In genomic region chr18:7603259-7604000, GRCh38 we compare ENCODE assay signal across 22 cellular contexts. TPM values are rescaled to one million over a fixed set of nuclear protein-coding genes. Genes with fewer than 3 reads are reported as not detected.
DNase-seq lines count a peak whose midpoint lies in the region; FAIRE-seq and TF ChIP-seq lines count a peak whose summit lies in the region.
"Had no signal": no experiment of that assay in that cellular context is flagged by ENCODE, and none has a peak within 500 bp of the region (broad histone marks: within the 10 kb centered on the region; RNA-seq: fewer than 3 reads in every experiment).

No MANE protein-coding gene starts in this region.

- no peak overlapping the region for H2BK5ac ChIP-seq in H9 (ENCODE audit: insufficient read length, low read length)

- H2AK5ac ChIP-seq in H9 (ENCODE audit: insufficient read length, low read length) = no peak overlapping the region

- H3K4me3 Mint-ChIP-seq in H9 (no peak overlapping the region; a peak in 1 of 5 replicates), neural progenitor cell (no peak overlapping the region)
- H3K4me3 Mint-ChIP-seq: CD4-positive, CD25-positive, alpha-beta regulatory T cell had no signal

- H4K5ac ChIP-seq in H9 (ENCODE audit: insufficient read length, low read depth, low read length) = no peak overlapping the region

- no peak overlapping the region for H4K8ac ChIP-seq in H9 (replicated peaks; ENCODE audit: insufficient read length, low read depth, low read length)

- peak overlapping the region; percentile 24 to 87 (median 49); a peak in 5 of 7 replicates for H3K27ac Mint-ChIP-seq in H9
- no peak overlapping the region for H3K27ac Mint-ChIP-seq in neural progenitor cell
- H3K27ac Mint-ChIP-seq: CD4-positive, CD25-positive, alpha-beta regulatory T cell had no signal

- H3K36me3 Mint-ChIP-seq in H9 (ENCODE audit: insufficient read depth in 1 of 3, low read depth in 3 of 3) (no peaks in the 10 kb centered on the region), neural progenitor cell (peaks cover 10% of the 10 kb centered on the region)
- H3K36me3 Mint-ChIP-seq: CD4-positive, CD25-positive, alpha-beta regulatory T cell had no signal

- no peak overlapping the region for H3K4me2 ChIP-seq in H9 (ENCODE audit: insufficient read depth, insufficient read length, low read length)
- H3K4me2 ChIP-seq in neural progenitor cell = peak overlapping the region; percentile 71
- H3K4me2 ChIP-seq: PC-9 had no signal

- H3K9ac ChIP-seq in H9 (ENCODE audit: extremely low read depth, insufficient read length, low read length) = no peak overlapping the region
- no peak overlapping the region for H3K9ac ChIP-seq in iPS-20b (ENCODE audit: low read depth, low read length)
- H3K9ac ChIP-seq in neural progenitor cell = no peak overlapping the region

- no peak overlapping the region for H3T11ph ChIP-seq in H9 (ENCODE audit: low read length)

- H3K18ac ChIP-seq in H9 (ENCODE audit: insufficient read length, low read depth, low read length) = no peak overlapping the region

- H3K4me1 Mint-ChIP-seq in H9 (peaks cover 53 to 64% of the 10 kb centered on the region in 2 experiments), neural progenitor cell (peaks cover 53% of the 10 kb centered on the region)
- H3K4me1 Mint-ChIP-seq: CD4-positive, CD25-positive, alpha-beta regulatory T cell had no signal

- peaks cover 6% of the 10 kb centered on the region; the same call in 1 of the 2 replicates for H3K4me1 ChIP-seq in H9 (ENCODE audit: insufficient read depth, low read length)
- H3K4me1 ChIP-seq in iPS-20b (ENCODE audit: insufficient read depth, low read length) = peaks cover 29% of the 10 kb centered on the region
- peaks cover 46% of the 10 kb centered on the region for H3K4me1 ChIP-seq in neural progenitor cell
- H3K4me1 ChIP-seq: BE2C had no signal

- in situ Hi-C loops in SK-MEL-5 (cut with HindIII; ENCODE audit: low pct_unique_long_range_greater_than_20kb, low sequenced_read_pairs) = no loop called here

- TF ChIP-seq CTCF in H9 (conservative IDR thresholded peaks at IDR 0.05) (no peak), neural progenitor cell (IDR thresholded peaks at IDR 0.05) (no peak)

- H3K4ac ChIP-seq in H9 (ENCODE audit: low read depth, low read length) = no peak overlapping the region

- H3K4me3 ChIP-seq in iPS-20b (ENCODE audit: low read length) (no peak overlapping the region), neural progenitor cell (no peak overlapping the region)
- H3K4me3 ChIP-seq: PC-9 had no signal

- H4K20me1 ChIP-seq in H9 (ENCODE audit: control insufficient read depth, insufficient read depth, insufficient read length) (no peaks in the 10 kb centered on the region), neural progenitor cell (ENCODE audit: low read depth) (peaks cover 4% of the 10 kb centered on the region)

- no CpG with 5 or more reads among the region's 4 CpGs for WGBS in H9 (ENCODE audit: extremely low coverage, insufficient read length, low lambda C conversion rate)

- H3K14ac ChIP-seq in H9 (ENCODE audit: insufficient read depth, low read length) = no peak overlapping the region; the same call in 1 of the 2 replicates

- H3K27ac ChIP-seq in H9 (ENCODE audit: insufficient read length, low read depth, low read length) (no peak overlapping the region), iPS-20b (ENCODE audit: low read length) (peak overlapping the region; percentile 15), neural progenitor cell (no peak overlapping the region)
- H3K27ac ChIP-seq: PC-9 had no signal

- H3K23ac ChIP-seq in H9 (ENCODE audit: insufficient read length, low read depth, low read length) = no peak overlapping the region

- H3K9me3 ChIP-seq in H9 (ENCODE audit: control insufficient read depth, low read depth, low read length) (no peaks in the 10 kb centered on the region), iPS-20b (ENCODE audit: insufficient read depth, low read depth, low read length) (no peaks in the 10 kb centered on the region), neural progenitor cell (ENCODE audit: low read depth) (no peaks in the 10 kb centered on the region)
- H3K9me3 ChIP-seq: BE2C, Caco-2 had no signal

- H4K91ac ChIP-seq in H9 (ENCODE audit: insufficient read length, low read depth, low read length) = no peak overlapping the region

- H2BK12ac ChIP-seq in H9 (ENCODE audit: insufficient read length, low read depth, low read length) = no peak overlapping the region

- no peak for TF ChIP-seq POLR2A in H54 (IDR thresholded peaks at IDR 0.05; ENCODE audit: low read depth, low read length)

- H3K23me2 ChIP-seq in H9 (ENCODE audit: insufficient read length, low read depth, low read length, poor library complexity, severe bottlenecking) = no peaks in the 10 kb centered on the region

- H3K9me3 Mint-ChIP-seq in H9 (no peaks in the 10 kb centered on the region; a peak in 1 of 5 replicates), neural progenitor cell (peaks cover 9% of the 10 kb centered on the region)

- no peaks in the 10 kb centered on the region for H3K79me1 ChIP-seq in H9 (ENCODE audit: insufficient read depth, low read depth, low read length, poor library complexity, severe bottlenecking)

- H3F3A ChIP-seq in neural progenitor cell (ENCODE audit: low read depth) = peaks cover 24% of the 10 kb centered on the region

- DNase-seq in H9 (no peak), SK-MEL-5 (ENCODE audit: low read depth, low spot score) (peak; percentile 22), neural progenitor cell (ENCODE audit: low spot score) (peak; percentile 65), NK-92 (lab: John Stamatoyannopoulos, UW; ENCODE audit: unreplicated experiment) (no peak), T-helper 2 cell (no peak), H54 (ENCODE audit: insufficient read length, low spot score) (no peak)
- no peak for DNase-seq in activated naive CD4-positive, alpha-beta T cell (lab: John Stamatoyannopoulos, UW)
- DNase-seq: BE2C; Caco-2; CD4-positive, CD25-positive, alpha-beta regulatory T cell; DMS153; GDM1; KG1; MV-4-11; NCI-H1417; NCI-H1930; NCI-H226; NCI-H524; NCI-H82; PC-9 had no signal

- H3K36me3 ChIP-seq in iPS-20b (ENCODE audit: insufficient read depth, low read depth, low read length) = no peaks in the 10 kb centered on the region
- no peaks in the 10 kb centered on the region for H3K36me3 ChIP-seq in neural progenitor cell
- H3K36me3 ChIP-seq: BE2C had no signal

- H3K27me3 ChIP-seq in H9 (ENCODE audit: insufficient read depth, low read length) (no peaks in the 10 kb centered on the region), iPS-20b (ENCODE audit: insufficient read depth, low read length) (no peaks in the 10 kb centered on the region), neural progenitor cell (no peaks in the 10 kb centered on the region)
- H3K27me3 ChIP-seq: BE2C had no signal

- H3K79me2 ChIP-seq in H9 (ENCODE audit: insufficient read depth, low read length) (no peaks in the 10 kb centered on the region), neural progenitor cell (ENCODE audit: low read depth) (no peaks in the 10 kb centered on the region)

- H3K27me3 Mint-ChIP-seq in H9 (ENCODE audit: low read depth) (no peaks in the 10 kb centered on the region), neural progenitor cell (ENCODE audit: insufficient read depth, low read depth) (peaks cover 5% of the 10 kb centered on the region)
- H3K27me3 Mint-ChIP-seq: CD4-positive, CD25-positive, alpha-beta regulatory T cell had no signal

- no peak overlapping the region for H3K56ac ChIP-seq in H9 (ENCODE audit: insufficient read length, low read depth, low read length)

- H2BK20ac ChIP-seq in H9 (ENCODE audit: low read depth, low read length, poor library complexity, severe bottlenecking) = no peak overlapping the region

- FAIRE-seq in H54 (lab: Jason Lieb, UNC) = no peak
- FAIRE-seq: A204.1 had no signal

- no peak overlapping the region for H2BK120ac ChIP-seq in H9 (ENCODE audit: low read depth, low read length, poor library complexity, severe bottlenecking)

- no peak overlapping the region for H2BK15ac ChIP-seq in H9 (ENCODE audit: low read depth, low read length)

- H2AFZ ChIP-seq in H9 (ENCODE audit: low read length) (no peak overlapping the region), neural progenitor cell (replicated peaks) (no peak overlapping the region)
- H2AFZ ChIP-seq: PC-9 had no signal

RNA-seq across cellular contexts. Expression of gene PTPRM, which starts 36.3 kb away (rescaled TPM):
- 3.9 and 6.2 TPM in 2 replicates for total RNA-seq in H9 (2021)
- total RNA-seq in SK-MEL-5 (2014; rRNA removed; shearing (Covaris generic)) = 42.9 and 43.7 TPM in 2 replicates
- polyA plus RNA-seq in SK-MEL-5 (2015; cell fraction: cytosol; rRNA removed) = 48.4 and 56.6 TPM in 2 replicates
- 196 and 241 TPM in 2 replicates for polyA plus RNA-seq in SK-MEL-5 (2015; cell fraction: nucleus; rRNA removed)
- total RNA-seq in neural progenitor cell (ENCODE audit: low replicate concordance) = 13.9 and 18.6 TPM in 2 replicates

Comparison
In these comparisons a context has a peak if more than half of its experiments do, and no peak if none do; other contexts are left out.
1. DNase-seq: peak in SK-MEL-5 (single experiment) and neural progenitor cell (single experiment); none in H9 (single experiment), NK-92 (single experiment), T-helper 2 cell (0 of 5), H54 (single experiment) and activated naive CD4-positive, alpha-beta T cell (0 of 4).